ENCODE assay signal across 1 cellular context in the genomic region with DNA sequence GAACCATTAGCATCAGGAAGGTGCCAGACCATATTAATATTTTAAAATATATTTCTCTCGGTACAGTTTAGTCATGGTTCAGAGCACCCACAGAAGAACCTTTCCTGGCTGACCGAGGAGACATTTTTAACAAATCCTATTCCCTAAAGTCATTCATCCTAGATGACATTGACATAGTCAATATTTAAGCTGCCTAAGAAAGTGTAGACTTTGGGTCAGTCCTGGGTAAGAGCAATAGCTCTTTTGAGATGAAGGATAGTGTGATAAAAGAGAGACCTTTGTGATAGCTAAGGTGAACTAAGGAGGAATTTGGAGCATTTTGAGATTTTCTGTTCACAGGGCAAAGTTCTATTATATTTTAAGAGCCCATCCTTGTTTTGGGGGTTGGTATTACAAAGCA.
A peak's percentile ranks its signal among the peaks of the same experiment; 100 is the strongest.
TF ChIP-seq lines count a peak whose summit lies in the region.

No MANE protein-coding gene starts in this region.

TF ChIP-seq in HepG2, 621 proteins besides CTCF, POLR2A, EP300 and RAD21:
- TF ChIP-seq ZNF7 (CRISPR knock-in tag; IDR thresholded peaks at IDR 0.05): no peak
- no peak for TF ChIP-seq ZNF343 (CRISPR knock-in tag; IDR thresholded peaks at IDR 0.05)
- no peak for TF ChIP-seq NCOR1 (IDR thresholded peaks at IDR 0.05; ENCODE audit: borderline replicate concordance, low read length)
- no peak for TF ChIP-seq FOXA1 (IDR thresholded peaks at IDR 0.05)
- TF ChIP-seq FOXA1 (CRISPR knock-in tag; IDR thresholded peaks at IDR 0.05): 0 out of 2 replicates have a peak, but pooled peaks have one; percentile 30
- no peak for TF ChIP-seq ZBTB10 (CRISPR knock-in tag; IDR thresholded peaks at IDR 0.05; ENCODE audit: borderline replicate concordance)
- TF ChIP-seq ZNF572 (CRISPR knock-in tag; IDR thresholded peaks at IDR 0.05): no peak
- no peak for TF ChIP-seq TOE1 (CRISPR knock-in tag; IDR thresholded peaks at IDR 0.05)
- TF ChIP-seq SAP130 (CRISPR knock-in tag; IDR thresholded peaks at IDR 0.05; ENCODE audit: low read depth): 0 out of 2 replicates have a peak, but pooled peaks have one; percentile 10
- TF ChIP-seq, protein P1, sequence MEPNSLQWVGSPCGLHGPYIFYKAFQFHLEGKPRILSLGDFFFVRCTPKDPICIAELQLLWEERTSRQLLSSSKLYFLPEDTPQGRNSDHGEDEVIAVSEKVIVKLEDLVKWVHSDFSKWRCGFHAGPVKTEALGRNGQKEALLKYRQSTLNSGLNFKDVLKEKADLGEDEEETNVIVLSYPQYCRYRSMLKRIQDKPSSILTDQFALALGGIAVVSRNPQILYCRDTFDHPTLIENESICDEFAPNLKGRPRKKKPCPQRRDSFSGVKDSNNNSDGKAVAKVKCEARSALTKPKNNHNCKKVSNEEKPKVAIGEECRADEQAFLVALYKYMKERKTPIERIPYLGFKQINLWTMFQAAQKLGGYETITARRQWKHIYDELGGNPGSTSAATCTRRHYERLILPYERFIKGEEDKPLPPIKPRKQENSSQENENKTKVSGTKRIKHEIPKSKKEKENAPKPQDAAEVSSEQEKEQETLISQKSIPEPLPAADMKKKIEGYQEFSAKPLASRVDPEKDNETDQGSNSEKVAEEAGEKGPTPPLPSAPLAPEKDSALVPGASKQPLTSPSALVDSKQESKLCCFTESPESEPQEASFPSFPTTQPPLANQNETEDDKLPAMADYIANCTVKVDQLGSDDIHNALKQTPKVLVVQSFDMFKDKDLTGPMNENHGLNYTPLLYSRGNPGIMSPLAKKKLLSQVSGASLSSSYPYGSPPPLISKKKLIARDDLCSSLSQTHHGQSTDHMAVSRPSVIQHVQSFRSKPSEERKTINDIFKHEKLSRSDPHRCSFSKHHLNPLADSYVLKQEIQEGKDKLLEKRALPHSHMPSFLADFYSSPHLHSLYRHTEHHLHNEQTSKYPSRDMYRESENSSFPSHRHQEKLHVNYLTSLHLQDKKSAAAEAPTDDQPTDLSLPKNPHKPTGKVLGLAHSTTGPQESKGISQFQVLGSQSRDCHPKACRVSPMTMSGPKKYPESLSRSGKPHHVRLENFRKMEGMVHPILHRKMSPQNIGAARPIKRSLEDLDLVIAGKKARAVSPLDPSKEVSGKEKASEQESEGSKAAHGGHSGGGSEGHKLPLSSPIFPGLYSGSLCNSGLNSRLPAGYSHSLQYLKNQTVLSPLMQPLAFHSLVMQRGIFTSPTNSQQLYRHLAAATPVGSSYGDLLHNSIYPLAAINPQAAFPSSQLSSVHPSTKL (CRISPR knock-in tag; IDR thresholded peaks at IDR 0.05): 0 out of 2 replicates have a peak, but pooled peaks have one; percentile 8
- TF ChIP-seq BCL6 (CRISPR knock-in tag; IDR thresholded peaks at IDR 0.05): peak; percentile 84
- no peak for TF ChIP-seq TBL1XR1 (IDR thresholded peaks at IDR 0.05; ENCODE audit: borderline replicate concordance, low read length, partially characterized antibody)
- no peak for TF ChIP-seq SOX13 (IDR thresholded peaks at IDR 0.05)
- peak in 1 of 2 experiments; percentile 14; a peak in 1 of 4 replicates for TF ChIP-seq SOX13 (CRISPR knock-in tag; conservative IDR thresholded peaks at IDR 0.05 in 1 of 2, IDR thresholded peaks at IDR 0.05 in 1 of 2)
